In genomic region chr6:53547166-53547814, GRCh38 we compare ENCODE assay signal across 8 cellular contexts. TPM values are rescaled to one million over a fixed set of nuclear protein-coding genes. Genes with fewer than 3 reads are reported as not detected.
A peak's percentile ranks its signal among the peaks of the same experiment; 100 is the strongest.
DNase-seq lines count a peak whose midpoint lies in the region; ATAC-seq and TF ChIP-seq lines count a peak whose summit lies in the region.

No MANE protein-coding gene starts in this region.

- no peak for TF ChIP-seq CTCF in RWPE1 (conservative IDR thresholded peaks at IDR 0.05; ENCODE audit: low read depth)
- no peak for TF ChIP-seq CTCF in fibroblast of pulmonary artery (IDR thresholded peaks at IDR 0.05; ENCODE audit: low read length, missing control alignments)
- no peak for TF ChIP-seq CTCF in psoas muscle (IDR thresholded peaks at IDR 0.05)

- POLR2A ChIA-PET in RWPE1 (lab: Yijun Ruan, JAX; ENCODE audit: low non-redundant PET): no interaction called here

- no peaks in the 10 kb centered on the region for H3K9me3 ChIP-seq in psoas muscle

- H3K36me3 ChIP-seq in psoas muscle (ENCODE audit: insufficient read depth in 1 of 2, low read depth in 1 of 2): no peaks in the 10 kb centered on the region

- ATAC-seq in HG03039 (IDR thresholded peaks at IDR 0.05; ENCODE audit: unreplicated experiment) (peak; percentile 3), psoas muscle (peak; percentile 1 to 25 (median 11))

- no peaks in the 10 kb centered on the region for H3K27me3 ChIP-seq in psoas muscle (ENCODE audit: insufficient read depth in 3 of 3, low read length in 2 of 3)

- DNase-seq in SIG-M5 treated with dmso at 0.1 percent for 504 hours (lab: John Stamatoyannopoulos, UW; ENCODE audit: unreplicated experiment): peak; percentile 66
- no peak for DNase-seq in SIG-M5 (lab: John Stamatoyannopoulos, UW)
- DNase-seq in RWPE1 (ENCODE audit: low spot score): no peak
- no peak for DNase-seq in fibroblast of pulmonary artery (ENCODE audit: low read depth)
- DNase-seq in psoas muscle: peak in 1 of 2 donors; percentile 20
- DNase-seq in islet precursor cell: no peak
- no peak for DNase-seq in activated CD4-positive, alpha-beta T cell treated with anti-CD3 and anti-CD28 coated beads for 48 hours

- H3K4me3 ChIP-seq in fibroblast of pulmonary artery (replicated peaks; ENCODE audit: low read depth, low read length) (peak overlapping the region; percentile 77), psoas muscle (peak overlapping the region; percentile 74)

- CTCF ChIA-PET in RWPE1 (lab: Yijun Ruan, JAX): interaction anchor here (1.0 kb wide), 1 partner anchor 100 kb away, joined by 4 read pairs; no protein-coding TSS in a partner anchor

- intact Hi-C loops in psoas muscle (cut with DNase I): loop anchor here in 1 of 2 donors (5.0 to 10.0 kb wide), 2 partner anchors 52 to 180 kb away; no protein-coding TSS in a partner anchor

- peaks cover 27% of the 10 kb centered on the region for H3K4me1 ChIP-seq in psoas muscle

- 7 to 8% (median 7%) methylated on average over 12 of the region's 12 CpGs for WGBS in psoas muscle, 3 donors

- H3K27ac ChIP-seq in RWPE1: peak overlapping the region; percentile 86
- H3K27ac ChIP-seq in psoas muscle: peak overlapping the region; percentile 84

RNA-seq across cellular contexts. Expression of gene GCLC, which starts 2.4 kb away (rescaled TPM):
- 10 to 100 TPM; 14.0 to 31.9 (median 22.8) TPM for total RNA-seq in psoas muscle
- polyA plus RNA-seq in psoas muscle: 10 to 100 TPM in 1 of 3 donors, 1 to 10 TPM in 2; 4.7 to 17.9 (median 9.0) TPM
